9 cellular contexts compared by ENCODE assay signal in the genomic region with DNA sequence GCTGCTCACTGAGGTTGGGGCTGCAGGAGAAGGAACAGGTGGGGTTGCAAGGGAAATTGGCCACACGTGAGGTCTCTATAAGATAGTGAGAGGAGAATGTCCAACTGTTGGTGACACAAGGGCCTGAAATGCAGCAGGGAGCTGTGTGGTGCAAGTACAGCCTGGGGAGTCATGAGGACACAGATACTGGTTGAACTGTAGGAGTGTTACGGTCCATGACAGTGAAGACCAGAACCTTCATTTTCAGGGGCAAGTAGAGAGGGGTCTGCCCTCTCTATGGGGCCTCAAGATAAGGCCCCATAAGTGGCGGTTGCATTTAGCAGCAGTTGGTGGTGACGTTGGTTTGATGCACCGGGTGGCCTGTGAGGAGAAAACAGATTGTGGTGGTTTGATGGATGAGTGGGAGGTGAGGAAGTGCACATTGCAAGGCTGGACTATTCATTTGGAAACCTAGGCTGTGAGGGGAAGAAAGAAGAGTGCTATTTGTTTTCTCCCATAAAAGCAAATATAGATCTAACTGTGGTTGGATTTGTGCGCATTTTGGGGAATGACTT. TPM values are rescaled to one million over a fixed set of nuclear protein-coding genes. Genes with fewer than 3 reads are reported as not detected.
DNase-seq lines count a peak whose midpoint lies in the region; ATAC-seq and TF ChIP-seq lines count a peak whose summit lies in the region.
"Had no signal": no experiment of that assay in that cellular context is flagged by ENCODE, and none has a peak within 500 bp of the region (broad histone marks: within the 10 kb centered on the region; RNA-seq: fewer than 3 reads in every experiment).

No MANE protein-coding gene starts in this region.

- no peaks in the 10 kb centered on the region for H3K9me3 Mint-ChIP-seq in central memory CD8-positive, alpha-beta T cell
- H3K9me3 Mint-ChIP-seq in endothelial cell (ENCODE audit: unreplicated experiment) (no peaks in the 10 kb centered on the region), H9 (no peaks in the 10 kb centered on the region)

- no peak overlapping the region for H2AFZ ChIP-seq in H9 (ENCODE audit: low read length)

- no peak overlapping the region for H3K4ac ChIP-seq in H9 (ENCODE audit: low read depth, low read length)

- H3K36me3 ChIP-seq in cardiac muscle cell: no peaks in the 10 kb centered on the region

- peaks cover 40% of the 10 kb centered on the region for H3K4me1 Mint-ChIP-seq in central memory CD8-positive, alpha-beta T cell
- H3K4me1 Mint-ChIP-seq in endothelial cell (ENCODE audit: unreplicated experiment) (no peaks in the 10 kb centered on the region), H9 (no peaks in the 10 kb centered on the region)

- H2BK5ac ChIP-seq in H9 (ENCODE audit: insufficient read length, low read length): no peak overlapping the region

- peak overlapping the region; percentile 7 for H3K27ac Mint-ChIP-seq in central memory CD8-positive, alpha-beta T cell (ENCODE audit: low read depth)
- H3K27ac Mint-ChIP-seq in endothelial cell (ENCODE audit: unreplicated experiment): no peak overlapping the region
- no peak overlapping the region for H3K27ac Mint-ChIP-seq in H9

- H2BK20ac ChIP-seq in H9 (ENCODE audit: low read depth, low read length, poor library complexity, severe bottlenecking): no peak overlapping the region

- no peaks in the 10 kb centered on the region for H3K79me1 ChIP-seq in H9 (ENCODE audit: insufficient read depth, low read depth, low read length, poor library complexity, severe bottlenecking)

- H3T11ph ChIP-seq in H9 (ENCODE audit: low read length): no peak overlapping the region

- no peak for TF ChIP-seq CTCF in cardiac muscle cell (IDR thresholded peaks at IDR 0.05; ENCODE audit: low read depth, low read length)
- TF ChIP-seq CTCF in endothelial cell (IDR thresholded peaks at IDR 0.05; ENCODE audit: unreplicated experiment): no peak
- TF ChIP-seq CTCF in H9 (conservative IDR thresholded peaks at IDR 0.05): no peak

- H2BK12ac ChIP-seq in H9 (ENCODE audit: insufficient read length, low read depth, low read length): no peak overlapping the region

- H2BK120ac ChIP-seq in H9 (ENCODE audit: low read depth, low read length, poor library complexity, severe bottlenecking): no peak overlapping the region

- H2BK15ac ChIP-seq in H9 (ENCODE audit: low read depth, low read length): no peak overlapping the region

- WGBS in H9 (ENCODE audit: extremely low coverage, insufficient read length, low lambda C conversion rate): no CpG with 5 or more reads among the region's 6 CpGs

- no peaks in the 10 kb centered on the region for H3K27me3 Mint-ChIP-seq in central memory CD8-positive, alpha-beta T cell
- H3K27me3 Mint-ChIP-seq in endothelial cell (ENCODE audit: unreplicated experiment): no peaks in the 10 kb centered on the region
- no peaks in the 10 kb centered on the region; the same call in 1 of the 2 replicates for H3K27me3 Mint-ChIP-seq in H9 (ENCODE audit: low read depth)

- peaks cover 3% of the 10 kb centered on the region for H3K36me3 Mint-ChIP-seq in central memory CD8-positive, alpha-beta T cell (ENCODE audit: insufficient read depth)
- H3K36me3 Mint-ChIP-seq in endothelial cell (ENCODE audit: low read depth, unreplicated experiment) (no peaks in the 10 kb centered on the region), H9 (ENCODE audit: insufficient read depth in 1 of 3, low read depth in 3 of 3) (no peaks in the 10 kb centered on the region)

- no peak overlapping the region for H3K56ac ChIP-seq in H9 (ENCODE audit: insufficient read length, low read depth, low read length)

- H3K27ac ChIP-seq in cardiac muscle cell (peak overlapping the region; percentile 80), temporal lobe (ENCODE audit: low read depth, low read length) (peak overlapping the region; percentile 61), H9 (ENCODE audit: insufficient read length, low read depth, low read length) (no peak overlapping the region)

- no peak overlapping the region for H3K4me3 ChIP-seq in cardiac muscle cell

- H3K23ac ChIP-seq in H9 (ENCODE audit: insufficient read length, low read depth, low read length): no peak overlapping the region

- H3K4me3 Mint-ChIP-seq in central memory CD8-positive, alpha-beta T cell: no peak overlapping the region
- H3K4me3 Mint-ChIP-seq in endothelial cell (ENCODE audit: unreplicated experiment) (no peak overlapping the region), H9 (no peak overlapping the region)

- H3K4me1 ChIP-seq in cardiac muscle cell (ENCODE audit: low read depth) (peaks cover 43% of the 10 kb centered on the region), H9 (ENCODE audit: insufficient read depth, low read length) (no peaks in the 10 kb centered on the region)

- H2AK5ac ChIP-seq in H9 (ENCODE audit: insufficient read length, low read length): no peak overlapping the region

- no peak for ATAC-seq in Right ventricle myocardium superior (ENCODE audit: poor library complexity)
- no peak for ATAC-seq in central memory CD8-positive, alpha-beta T cell (replicated peaks; ENCODE audit: extremely low read depth, poor library complexity, severe bottlenecking)

- DNase-seq in cardiac muscle cell (ENCODE audit: low read depth in 1 of 2, low spot score in 1 of 2): peak in 1 of 2 donors; percentile 47
- DNase-seq in Right ventricle myocardium superior: no peak
- peak; percentile 94 for DNase-seq in MV-4-11 (lab: John Stamatoyannopoulos, UW)
- no peak for DNase-seq in central memory CD8-positive, alpha-beta T cell (ENCODE audit: low spot score in 2 of 2)
- DNase-seq in NCI-H1105 treated with DMSO at 0.1 percent for 48 hours (lab: John Stamatoyannopoulos, UW): no peak
- DNase-seq in endothelial cell (ENCODE audit: low spot score): no peak
- no peak for DNase-seq in H9
- DNase-seq: C1 segment of cervical spinal cord had no signal

- H3K4me2 ChIP-seq in H9 (ENCODE audit: insufficient read depth, insufficient read length, low read length): no peak overlapping the region

- no peaks in the 10 kb centered on the region for H4K20me1 ChIP-seq in H9 (ENCODE audit: control insufficient read depth, insufficient read depth, insufficient read length)

- intact Hi-C loops in Right ventricle myocardium superior (cut with DNase I): no loop called here

- no peak overlapping the region for H3K14ac ChIP-seq in H9 (ENCODE audit: insufficient read depth, low read length)

- no peaks in the 10 kb centered on the region for H3K79me2 ChIP-seq in H9 (ENCODE audit: insufficient read depth, low read length)

- no peak overlapping the region for H3K18ac ChIP-seq in H9 (ENCODE audit: insufficient read length, low read depth, low read length)

- H3K9me3 ChIP-seq in cardiac muscle cell (ENCODE audit: low read depth) (no peaks in the 10 kb centered on the region), H9 (ENCODE audit: control insufficient read depth, low read depth, low read length) (no peaks in the 10 kb centered on the region)

- H4K5ac ChIP-seq in H9 (ENCODE audit: insufficient read length, low read depth, low read length): no peak overlapping the region

- H4K91ac ChIP-seq in H9 (ENCODE audit: insufficient read length, low read depth, low read length): no peak overlapping the region

- no peak overlapping the region for H4K8ac ChIP-seq in H9 (replicated peaks; ENCODE audit: insufficient read length, low read depth, low read length)

- no peak overlapping the region for H3K9ac ChIP-seq in H9 (ENCODE audit: extremely low read depth, insufficient read length, low read length)

- H3K23me2 ChIP-seq in H9 (ENCODE audit: insufficient read length, low read depth, low read length, poor library complexity, severe bottlenecking): no peaks in the 10 kb centered on the region

- no peaks in the 10 kb centered on the region for H3K27me3 ChIP-seq in cardiac muscle cell
- H3K27me3 ChIP-seq in H9 (ENCODE audit: insufficient read depth, low read length): no peaks in the 10 kb centered on the region

RNA-seq across cellular contexts. Expression of a gene that starts 39.4 kb away (rescaled TPM):
- total RNA-seq in cardiac muscle cell (123 and 178 TPM in 2 replicates), Right ventricle myocardium superior (34.8 TPM), temporal lobe (12.3 TPM), endothelial cell (ENCODE audit: unreplicated experiment) (21.7 TPM), H9 (2021) (4.7 and 6.0 TPM in 2 replicates)
- polyA plus RNA-seq in cardiac muscle cell: 153 and 191 TPM in 2 replicates
